Comparison of ENCODE assay signal across 8 cellular contexts in genomic region chr2:63589148-63589972, GRCh38. TPM values are rescaled to one million over a fixed set of nuclear protein-coding genes. Genes with fewer than 3 reads are reported as not detected.
DNase-seq lines count a peak whose midpoint lies in the region; ATAC-seq and TF ChIP-seq lines count a peak whose summit lies in the region.

No MANE protein-coding gene starts in this region.

- H3K4me1 ChIP-seq in esophagus (ENCODE audit: control insufficient read depth in 2 of 2, insufficient read depth in 2 of 2, low read length in 1 of 2) (no peaks in the 10 kb centered on the region), neural progenitor cell (peaks cover 20% of the 10 kb centered on the region)

- WGBS in esophagus, 2 donors, result 4 to 5% methylated on average over 26 of the region's 26 CpGs

- no peak for DNase-seq in activated T-cell treated with anti-CD3 and anti-CD28 coated beads, Interleukin-2, amount 50 U/mL, for 24 hours
- DNase-seq in activated T-cell treated with anti-CD3 and anti-CD28 coated beads for 4 hours (no peak), SK-N-MC (ENCODE audit: low read depth, low spot score) (no peak), neural progenitor cell (ENCODE audit: low spot score) (peak; percentile 66), midbrain (lab: John Stamatoyannopoulos, UW) (no peak), GM19238 (ENCODE audit: insufficient read length, low spot score) (no peak)

- peaks cover 18% of the 10 kb centered on the region for H3F3A ChIP-seq in neural progenitor cell (ENCODE audit: low read depth)

- peak overlapping the region; percentile 96 for H3K4me3 ChIP-seq in SK-N-MC
- H3K4me3 ChIP-seq in esophagus (ENCODE audit: low read depth in 1 of 2, low read length in 2 of 2), result peak overlapping the region; percentile 76 to 95
- H3K4me3 ChIP-seq in neural progenitor cell, result peak overlapping the region; percentile 76

- H3K36me3 Mint-ChIP-seq in activated T-cell treated with anti-CD3 and anti-CD28 coated beads, Interleukin-2, amount 50 U/mL, for 24 hours (ENCODE audit: low read depth), result peaks cover 55% of the 10 kb centered on the region
- H3K36me3 Mint-ChIP-seq in neural progenitor cell, result peaks cover 2% of the 10 kb centered on the region

- H3K9ac ChIP-seq in SK-N-MC (ENCODE audit: insufficient read length), result peak overlapping the region; percentile 91
- peak overlapping the region; percentile 58 for H3K9ac ChIP-seq in neural progenitor cell

- H3K9me3 ChIP-seq in SK-N-MC (ENCODE audit: low read depth, low read length), result no peaks in the 10 kb centered on the region
- no peaks in the 10 kb centered on the region for H3K9me3 ChIP-seq in esophagus (ENCODE audit: control insufficient read depth in 2 of 2, insufficient read depth in 1 of 2, low read depth in 1 of 2, low read length in 1 of 2)
- no peaks in the 10 kb centered on the region for H3K9me3 ChIP-seq in neural progenitor cell (ENCODE audit: low read depth)

- H3K4me1 Mint-ChIP-seq in activated T-cell treated with anti-CD3 and anti-CD28 coated beads, Interleukin-2, amount 50 U/mL, for 24 hours (ENCODE audit: low read depth), result peaks cover 49% of the 10 kb centered on the region
- peaks cover 26% of the 10 kb centered on the region for H3K4me1 Mint-ChIP-seq in neural progenitor cell

- H3K79me2 ChIP-seq in neural progenitor cell (ENCODE audit: low read depth), result peaks cover 90% of the 10 kb centered on the region

- no peak for TF ChIP-seq CTCF in neural progenitor cell (IDR thresholded peaks at IDR 0.05)

- H3K36me3 ChIP-seq in SK-N-MC (ENCODE audit: insufficient read depth, low read length) (peaks cover 21% of the 10 kb centered on the region), esophagus (ENCODE audit: control insufficient read depth in 2 of 2, insufficient read depth in 2 of 2, low read length in 1 of 2) (peaks cover 0 to 3% of the 10 kb centered on the region in 2 donors), neural progenitor cell (peaks cover 2% of the 10 kb centered on the region)

- H3K27me3 ChIP-seq in esophagus (ENCODE audit: control insufficient read depth in 1 of 2, insufficient read depth in 2 of 2, low read length in 2 of 2), result no peaks in the 10 kb centered on the region
- no peaks in the 10 kb centered on the region for H3K27me3 ChIP-seq in neural progenitor cell

- no peaks in the 10 kb centered on the region for H3K9me3 Mint-ChIP-seq in activated T-cell treated with anti-CD3 and anti-CD28 coated beads, Interleukin-2, amount 50 U/mL, for 24 hours
- no peaks in the 10 kb centered on the region for H3K9me3 Mint-ChIP-seq in neural progenitor cell

- ATAC-seq in HG03025 (IDR thresholded peaks at IDR 0.05; ENCODE audit: low FRiP score, unreplicated experiment), result peak; percentile 3

- peaks cover 30% of the 10 kb centered on the region for H4K20me1 ChIP-seq in neural progenitor cell (ENCODE audit: low read depth)

- peak overlapping the region; percentile 96 for H3K27ac Mint-ChIP-seq in activated T-cell treated with anti-CD3 and anti-CD28 coated beads, Interleukin-2, amount 50 U/mL, for 24 hours
- peak overlapping the region; percentile 90 for H3K27ac Mint-ChIP-seq in neural progenitor cell

- peak overlapping the region; percentile 82 for H2AFZ ChIP-seq in neural progenitor cell (replicated peaks)

- H3K27ac ChIP-seq in SK-N-MC, result peak overlapping the region; percentile 51; the same call in 1 of the 2 replicates
- peak overlapping the region; percentile 78 to 91 for H3K27ac ChIP-seq in esophagus (ENCODE audit: low read depth in 2 of 2, low read length in 1 of 2)
- H3K27ac ChIP-seq in neural progenitor cell, result peak overlapping the region; percentile 51

- H3K4me3 Mint-ChIP-seq in activated T-cell treated with anti-CD3 and anti-CD28 coated beads, Interleukin-2, amount 50 U/mL, for 24 hours, result peak overlapping the region; percentile 95
- peak overlapping the region; percentile 96 for H3K4me3 Mint-ChIP-seq in neural progenitor cell

- H3K4me2 ChIP-seq in neural progenitor cell, result peak overlapping the region; percentile 84

- no peaks in the 10 kb centered on the region for H3K27me3 Mint-ChIP-seq in activated T-cell treated with anti-CD3 and anti-CD28 coated beads, Interleukin-2, amount 50 U/mL, for 24 hours
- peaks cover 4% of the 10 kb centered on the region for H3K27me3 Mint-ChIP-seq in neural progenitor cell (ENCODE audit: insufficient read depth, low read depth)

RNA-seq across cellular contexts. Expression of gene MDH1, which starts 0.6 kb away (rescaled TPM):
- 100 to 1,000 TPM; 124 to 160 TPM for polyA plus RNA-seq in esophagus
- 291 and 323 TPM in 2 replicates for total RNA-seq in neural progenitor cell (ENCODE audit: low replicate concordance)

RNA-seq across cellular contexts. Expression of gene WDPCP, which starts 1.1 kb away (rescaled TPM):
- under 1 TPM; 0.81 to 0.94 TPM for polyA plus RNA-seq in esophagus
- total RNA-seq in neural progenitor cell (ENCODE audit: low replicate concordance), result 10.9 and 11.4 TPM in 2 replicates
